Comparison of ENCODE assay signal across 8 cellular contexts in genomic region chr12:11652351-11653040, GRCh38. TPM values are rescaled to one million over a fixed set of nuclear protein-coding genes. Genes with fewer than 3 reads are reported as not detected.
DNase-seq lines count a peak whose midpoint lies in the region; ATAC-seq and TF ChIP-seq lines count a peak whose summit lies in the region.

No MANE protein-coding gene starts in this region.

- peak overlapping the region; percentile 95 for H3K4me3 Mint-ChIP-seq in activated CD4-positive, alpha-beta T cell treated with anti-CD3 and anti-CD28 coated beads, Interleukin-2, amount 10 ng/mL, durations not matched to agents 7 days and 5 days

- H3K27ac ChIP-seq in HL-60 (replicated peaks) = peak overlapping the region; percentile 96

- peak overlapping the region; percentile 58 for H3K4me3 ChIP-seq in HL-60 (replicated peaks; ENCODE audit: insufficient read depth, low read length)
- peak overlapping the region; percentile 86 for H3K4me3 ChIP-seq in WI38 (ENCODE audit: low read depth, low read length)
- H3K4me3 ChIP-seq in fibroblast of the aortic adventitia (ENCODE audit: low read depth, low read length) = peak overlapping the region; percentile 97

- CTCF ChIA-PET in activated CD4-positive, alpha-beta T cell treated with anti-CD3 and anti-CD28 coated beads, Interleukin-2, amount 10 ng/mL, durations not matched to agents 7 days and 5 days (lab: Charles Lee) = interaction anchor here (0.6 to 0.8 kb wide), 2 partner anchors 21 to 596 kb away, joined by 3 read pairs; no protein-coding TSS in a partner anchor

- no peaks in the 10 kb centered on the region for H3K27me3 Mint-ChIP-seq in activated CD4-positive, alpha-beta T cell treated with anti-CD3 and anti-CD28 coated beads, Interleukin-2, amount 10 ng/mL, durations not matched to agents 7 days and 5 days

- peaks cover 63% of the 10 kb centered on the region for H3K4me1 Mint-ChIP-seq in activated CD4-positive, alpha-beta T cell treated with anti-CD3 and anti-CD28 coated beads, Interleukin-2, amount 10 ng/mL, durations not matched to agents 7 days and 5 days

- POLR2A ChIA-PET in activated CD4-positive, alpha-beta T cell treated with anti-CD3 and anti-CD28 coated beads, Interleukin-2, amount 10 ng/mL, durations not matched to agents 7 days and 5 days (lab: Charles Lee) = interaction anchor here (0.8 kb wide), 1 partner anchor 11 kb away, joined by 3 read pairs; no protein-coding TSS in a partner anchor

- no peaks in the 10 kb centered on the region for H3K9me3 Mint-ChIP-seq in activated CD4-positive, alpha-beta T cell treated with anti-CD3 and anti-CD28 coated beads, Interleukin-2, amount 10 ng/mL, durations not matched to agents 7 days and 5 days

- peak; percentile 14 for DNase-seq in activated CD4-positive, alpha-beta T cell treated with anti-CD3 and anti-CD28 coated beads, Interleukin-2, amount 10 ng/mL, durations not matched to agents 7 days and 5 days
- no peak for DNase-seq in activated CD4-positive, alpha-beta T cell treated with anti-CD3 and anti-CD28 coated beads for 4 hours
- peak in 1 of 2 experiments; percentile 82 for DNase-seq in HL-60 (ENCODE audit: low read depth in 1 of 2, low spot score in 1 of 2)
- DNase-seq in fibroblast of the aortic adventitia (ENCODE audit: low read depth) = peak; percentile 39
- peak; percentile 35 for DNase-seq in occipital lobe (lab: John Stamatoyannopoulos, UW)
- DNase-seq in cerebellar nuclear complex (lab: John Stamatoyannopoulos, UW) = no peak

- no peaks in the 10 kb centered on the region for H3K27me3 ChIP-seq in HL-60 (ENCODE audit: insufficient read depth, poor library complexity, severe bottlenecking)

- peaks cover 13% of the 10 kb centered on the region for H3K36me3 Mint-ChIP-seq in activated CD4-positive, alpha-beta T cell treated with anti-CD3 and anti-CD28 coated beads, Interleukin-2, amount 10 ng/mL, durations not matched to agents 7 days and 5 days (ENCODE audit: low read depth)

- TF ChIP-seq CTCF in HL-60 (IDR thresholded peaks at IDR 0.05; ENCODE audit: insufficient read depth, low read length) (no peak), WI38 (IDR thresholded peaks at IDR 0.05; ENCODE audit: low read depth, low read length) (no peak), fibroblast of the aortic adventitia (IDR thresholded peaks at IDR 0.05; ENCODE audit: insufficient read depth, low read length) (no peak)

- peak overlapping the region; percentile 99 for H3K27ac Mint-ChIP-seq in activated CD4-positive, alpha-beta T cell treated with anti-CD3 and anti-CD28 coated beads, Interleukin-2, amount 10 ng/mL, durations not matched to agents 7 days and 5 days

- ATAC-seq in HG03097 (IDR thresholded peaks at IDR 0.05; ENCODE audit: low FRiP score, unreplicated experiment) = no peak

RNA-seq across cellular contexts. Expression of gene ETV6, which starts 3.0 kb away (rescaled TPM):
- total RNA-seq in activated CD4-positive, alpha-beta T cell treated with anti-CD3 and anti-CD28 coated beads, Interleukin-2, amount 10 ng/mL, durations not matched to agents 7 days and 5 days = 10 to 100 TPM; 34.2 to 36.6 TPM
- 6.1 and 14.7 TPM in 2 replicates for total RNA-seq in fibroblast of the aortic adventitia (ENCODE audit: low replicate concordance)
- 3.0 TPM for total RNA-seq in occipital lobe

Comparison
In these comparisons a context has a peak if more than half of its experiments do, and no peak if none do; other contexts are left out.
1. DNase-seq: peak in activated CD4-positive, alpha-beta T cell treated with anti-CD3 and anti-CD28 coated beads, Interleukin-2, amount 10 ng/mL, durations not matched to agents 7 days and 5 days (single experiment), fibroblast of the aortic adventitia (single experiment) and occipital lobe (single experiment); none in activated CD4-positive, alpha-beta T cell treated with anti-CD3 and anti-CD28 coated beads for 4 hours (0 of 2) and cerebellar nuclear complex (0 of 2).
2. Peak in every context shown above with its lines, with median percentiles within 50 percentile points of each other: H3K4me3 ChIP-seq.